1 cellular context compared by ENCODE assay signal in the genomic region with DNA sequence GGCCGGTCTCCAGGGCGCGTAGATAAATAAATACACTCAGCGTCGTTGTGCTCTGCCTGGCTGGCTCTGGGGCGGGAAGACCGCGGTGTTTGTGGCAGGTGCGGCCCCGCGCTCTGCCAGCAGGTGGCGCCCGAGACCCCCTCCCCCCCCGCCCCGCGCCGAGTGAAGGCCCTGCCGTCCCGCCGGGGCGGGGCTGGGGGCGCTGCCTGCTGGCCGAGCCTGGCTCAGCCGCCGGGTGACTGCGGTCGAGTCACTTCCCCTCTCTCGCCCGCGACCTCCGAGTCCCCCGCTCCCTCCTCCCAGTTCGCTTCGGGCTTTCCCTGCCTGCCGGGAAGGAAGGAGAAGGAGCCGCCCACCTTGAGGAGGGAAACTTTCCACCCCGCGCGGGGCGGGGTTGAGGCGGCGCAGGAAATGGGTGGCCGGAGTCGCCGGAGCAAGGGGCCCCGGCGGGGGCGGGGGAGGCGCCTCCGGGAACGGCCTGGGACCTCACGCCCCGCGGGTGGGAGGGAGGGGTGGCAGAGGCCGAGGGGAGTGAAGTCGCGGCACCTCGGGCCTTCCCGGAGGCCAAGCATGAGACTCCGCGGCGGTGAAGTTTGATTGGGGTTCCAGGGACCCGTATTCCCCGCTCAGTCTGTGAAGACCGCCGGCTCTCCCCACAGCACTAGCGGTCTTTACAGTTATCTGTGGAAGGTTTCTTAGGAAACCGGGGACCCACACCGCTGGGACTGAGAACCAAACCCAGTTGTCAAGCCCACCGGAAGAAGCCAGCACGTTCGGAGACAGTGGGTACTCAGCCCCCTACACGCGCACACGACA.
A peak's percentile ranks its signal among the peaks of the same experiment; 100 is the strongest.
TF ChIP-seq lines count a peak whose summit lies in the region.

No MANE protein-coding gene starts in this region.

TF ChIP-seq in HepG2, 621 proteins besides CTCF, POLR2A, EP300 and RAD21 (continued from another document and continues in another):
- peak; percentile 54 for TF ChIP-seq YY1 (IDR thresholded peaks at IDR 0.05; ENCODE audit: insufficient read depth, insufficient replicate concordance, low read depth, low read length)
- no peak for TF ChIP-seq ZNF12 (CRISPR knock-in tag; IDR thresholded peaks at IDR 0.05)
- TF ChIP-seq NFATC3 (CRISPR knock-in tag; IDR thresholded peaks at IDR 0.05) = no peak
- TF ChIP-seq, protein P1, sequence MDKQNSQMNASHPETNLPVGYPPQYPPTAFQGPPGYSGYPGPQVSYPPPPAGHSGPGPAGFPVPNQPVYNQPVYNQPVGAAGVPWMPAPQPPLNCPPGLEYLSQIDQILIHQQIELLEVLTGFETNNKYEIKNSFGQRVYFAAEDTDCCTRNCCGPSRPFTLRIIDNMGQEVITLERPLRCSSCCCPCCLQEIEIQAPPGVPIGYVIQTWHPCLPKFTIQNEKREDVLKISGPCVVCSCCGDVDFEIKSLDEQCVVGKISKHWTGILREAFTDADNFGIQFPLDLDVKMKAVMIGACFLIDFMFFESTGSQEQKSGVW (CRISPR knock-in tag; IDR thresholded peaks at IDR 0.05; ENCODE audit: borderline replicate concordance) = no peak
- TF ChIP-seq, protein P2, sequence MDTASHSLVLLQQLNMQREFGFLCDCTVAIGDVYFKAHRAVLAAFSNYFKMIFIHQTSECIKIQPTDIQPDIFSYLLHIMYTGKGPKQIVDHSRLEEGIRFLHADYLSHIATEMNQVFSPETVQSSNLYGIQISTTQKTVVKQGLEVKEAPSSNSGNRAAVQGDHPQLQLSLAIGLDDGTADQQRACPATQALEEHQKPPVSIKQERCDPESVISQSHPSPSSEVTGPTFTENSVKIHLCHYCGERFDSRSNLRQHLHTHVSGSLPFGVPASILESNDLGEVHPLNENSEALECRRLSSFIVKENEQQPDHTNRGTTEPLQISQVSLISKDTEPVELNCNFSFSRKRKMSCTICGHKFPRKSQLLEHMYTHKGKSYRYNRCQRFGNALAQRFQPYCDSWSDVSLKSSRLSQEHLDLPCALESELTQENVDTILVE (CRISPR knock-in tag; IDR thresholded peaks at IDR 0.05) = peak; percentile 84; the same call in 1 of the 2 replicates
- TF ChIP-seq, protein P3, sequence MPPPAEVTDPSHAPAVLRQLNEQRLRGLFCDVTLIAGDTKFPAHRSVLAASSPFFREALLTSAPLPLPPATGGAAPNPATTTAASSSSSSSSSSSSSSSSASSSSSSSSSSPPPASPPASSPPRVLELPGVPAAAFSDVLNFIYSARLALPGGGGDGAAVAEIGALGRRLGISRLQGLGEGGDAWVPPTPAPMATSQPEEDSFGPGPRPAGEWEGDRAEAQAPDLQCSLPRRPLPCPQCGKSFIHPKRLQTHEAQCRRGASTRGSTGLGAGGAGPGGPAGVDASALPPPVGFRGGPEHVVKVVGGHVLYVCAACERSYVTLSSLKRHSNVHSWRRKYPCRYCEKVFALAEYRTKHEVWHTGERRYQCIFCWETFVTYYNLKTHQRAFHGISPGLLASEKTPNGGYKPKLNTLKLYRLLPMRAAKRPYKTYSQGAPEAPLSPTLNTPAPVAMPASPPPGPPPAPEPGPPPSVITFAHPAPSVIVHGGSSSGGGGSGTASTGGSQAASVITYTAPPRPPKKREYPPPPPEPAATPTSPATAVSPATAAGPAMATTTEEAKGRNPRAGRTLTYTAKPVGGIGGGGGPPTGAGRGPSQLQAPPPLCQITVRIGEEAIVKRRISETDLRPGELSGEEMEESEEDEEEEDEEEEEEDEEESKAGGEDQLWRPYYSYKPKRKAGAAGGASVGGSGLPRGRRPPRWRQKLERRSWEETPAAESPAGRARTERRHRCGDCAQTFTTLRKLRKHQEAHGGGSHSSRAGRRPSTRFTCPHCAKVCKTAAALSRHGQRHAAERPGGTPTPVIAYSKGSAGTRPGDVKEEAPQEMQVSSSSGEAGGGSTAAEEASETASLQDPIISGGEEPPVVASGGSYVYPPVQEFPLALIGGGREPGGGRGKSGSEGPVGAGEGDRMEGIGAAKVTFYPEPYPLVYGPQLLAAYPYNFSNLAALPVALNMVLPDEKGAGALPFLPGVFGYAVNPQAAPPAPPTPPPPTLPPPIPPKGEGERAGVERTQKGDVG (CRISPR knock-in tag; IDR thresholded peaks at IDR 0.05; ENCODE audit: borderline replicate concordance) = no peak
- TF ChIP-seq ZNF790 (CRISPR knock-in tag; IDR thresholded peaks at IDR 0.05; ENCODE audit: borderline replicate concordance) = no peak
- TF ChIP-seq, protein P4, sequence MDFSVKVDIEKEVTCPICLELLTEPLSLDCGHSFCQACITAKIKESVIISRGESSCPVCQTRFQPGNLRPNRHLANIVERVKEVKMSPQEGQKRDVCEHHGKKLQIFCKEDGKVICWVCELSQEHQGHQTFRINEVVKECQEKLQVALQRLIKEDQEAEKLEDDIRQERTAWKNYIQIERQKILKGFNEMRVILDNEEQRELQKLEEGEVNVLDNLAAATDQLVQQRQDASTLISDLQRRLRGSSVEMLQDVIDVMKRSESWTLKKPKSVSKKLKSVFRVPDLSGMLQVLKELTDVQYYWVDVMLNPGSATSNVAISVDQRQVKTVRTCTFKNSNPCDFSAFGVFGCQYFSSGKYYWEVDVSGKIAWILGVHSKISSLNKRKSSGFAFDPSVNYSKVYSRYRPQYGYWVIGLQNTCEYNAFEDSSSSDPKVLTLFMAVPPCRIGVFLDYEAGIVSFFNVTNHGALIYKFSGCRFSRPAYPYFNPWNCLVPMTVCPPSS (IDR thresholded peaks at IDR 0.05) = no peak
- TF ChIP-seq ZFP82 (CRISPR knock-in tag; IDR thresholded peaks at IDR 0.05; ENCODE audit: borderline replicate concordance) = no peak
- TF ChIP-seq XBP1 (CRISPR knock-in tag; IDR thresholded peaks at IDR 0.05) = no peak
- TF ChIP-seq HHEX (CRISPR knock-in tag; IDR thresholded peaks at IDR 0.05) = no peak
- no peak for TF ChIP-seq ZNF224 (CRISPR knock-in tag; IDR thresholded peaks at IDR 0.05)
- TF ChIP-seq RBFOX2 (IDR thresholded peaks at IDR 0.05; ENCODE audit: low read depth, low read length) = peak; percentile 76
- TF ChIP-seq, protein P5, sequence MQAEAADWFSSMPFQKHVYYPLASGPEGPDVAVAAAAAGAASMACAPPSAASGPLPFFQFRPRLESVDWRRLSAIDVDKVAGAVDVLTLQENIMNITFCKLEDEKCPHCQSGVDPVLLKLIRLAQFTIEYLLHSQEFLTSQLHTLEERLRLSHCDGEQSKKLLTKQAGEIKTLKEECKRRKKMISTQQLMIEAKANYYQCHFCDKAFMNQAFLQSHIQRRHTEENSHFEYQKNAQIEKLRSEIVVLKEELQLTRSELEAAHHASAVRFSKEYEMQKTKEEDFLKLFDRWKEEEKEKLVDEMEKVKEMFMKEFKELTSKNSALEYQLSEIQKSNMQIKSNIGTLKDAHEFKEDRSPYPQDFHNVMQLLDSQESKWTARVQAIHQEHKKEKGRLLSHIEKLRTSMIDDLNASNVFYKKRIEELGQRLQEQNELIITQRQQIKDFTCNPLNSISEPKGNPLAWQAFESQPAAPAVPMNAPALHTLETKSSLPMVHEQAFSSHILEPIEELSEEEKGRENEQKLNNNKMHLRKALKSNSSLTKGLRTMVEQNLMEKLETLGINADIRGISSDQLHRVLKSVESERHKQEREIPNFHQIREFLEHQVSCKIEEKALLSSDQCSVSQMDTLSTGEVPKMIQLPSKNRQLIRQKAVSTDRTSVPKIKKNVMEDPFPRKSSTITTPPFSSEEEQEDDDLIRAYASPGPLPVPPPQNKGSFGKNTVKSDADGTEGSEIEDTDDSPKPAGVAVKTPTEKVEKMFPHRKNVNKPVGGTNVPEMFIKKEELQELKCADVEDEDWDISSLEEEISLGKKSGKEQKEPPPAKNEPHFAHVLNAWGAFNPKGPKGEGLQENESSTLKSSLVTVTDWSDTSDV (CRISPR knock-in tag; IDR thresholded peaks at IDR 0.05) = no peak
- TF ChIP-seq, protein P6, sequence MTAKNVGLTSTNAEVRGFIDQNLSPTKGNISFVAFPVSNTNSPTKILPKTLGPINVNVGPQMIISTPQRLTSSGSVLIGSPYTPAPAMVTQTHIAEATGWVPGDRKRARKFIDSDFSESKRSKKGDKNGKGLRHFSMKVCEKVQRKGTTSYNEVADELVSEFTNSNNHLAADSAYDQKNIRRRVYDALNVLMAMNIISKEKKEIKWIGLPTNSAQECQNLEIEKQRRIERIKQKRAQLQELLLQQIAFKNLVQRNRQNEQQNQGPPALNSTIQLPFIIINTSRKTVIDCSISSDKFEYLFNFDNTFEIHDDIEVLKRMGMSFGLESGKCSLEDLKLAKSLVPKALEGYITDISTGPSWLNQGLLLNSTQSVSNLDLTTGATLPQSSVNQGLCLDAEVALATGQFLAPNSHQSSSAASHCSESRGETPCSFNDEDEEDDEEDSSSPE (CRISPR knock-in tag; IDR thresholded peaks at IDR 0.05) = peak; percentile 37; the same call in 1 of the 2 replicates
- TF ChIP-seq MAZ (IDR thresholded peaks at IDR 0.05; ENCODE audit: borderline replicate concordance, low read depth, low read length) = peak; percentile 87
- TF ChIP-seq MAZ (CRISPR knock-in tag; IDR thresholded peaks at IDR 0.05; ENCODE audit: low read depth) = peak; percentile 91
- no peak for TF ChIP-seq SIX1 (CRISPR knock-in tag; IDR thresholded peaks at IDR 0.05; ENCODE audit: borderline replicate concordance)
- no peak for TF ChIP-seq NCOA5 (CRISPR knock-in tag; IDR thresholded peaks at IDR 0.05)
- no peak for TF ChIP-seq HNF4A (CRISPR knock-in tag; IDR thresholded peaks at IDR 0.05)
- TF ChIP-seq, protein P7, sequence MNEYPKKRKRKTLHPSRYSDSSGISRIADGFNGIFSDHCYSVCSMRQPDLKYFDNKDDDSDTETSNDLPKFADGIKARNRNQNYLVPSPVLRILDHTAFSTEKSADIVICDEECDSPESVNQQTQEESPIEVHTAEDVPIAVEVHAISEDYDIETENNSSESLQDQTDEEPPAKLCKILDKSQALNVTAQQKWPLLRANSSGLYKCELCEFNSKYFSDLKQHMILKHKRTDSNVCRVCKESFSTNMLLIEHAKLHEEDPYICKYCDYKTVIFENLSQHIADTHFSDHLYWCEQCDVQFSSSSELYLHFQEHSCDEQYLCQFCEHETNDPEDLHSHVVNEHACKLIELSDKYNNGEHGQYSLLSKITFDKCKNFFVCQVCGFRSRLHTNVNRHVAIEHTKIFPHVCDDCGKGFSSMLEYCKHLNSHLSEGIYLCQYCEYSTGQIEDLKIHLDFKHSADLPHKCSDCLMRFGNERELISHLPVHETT (CRISPR knock-in tag; conservative IDR thresholded peaks at IDR 0.05) = peak; percentile 74; the same call in 1 of the 2 replicates
- TF ChIP-seq, protein P8, sequence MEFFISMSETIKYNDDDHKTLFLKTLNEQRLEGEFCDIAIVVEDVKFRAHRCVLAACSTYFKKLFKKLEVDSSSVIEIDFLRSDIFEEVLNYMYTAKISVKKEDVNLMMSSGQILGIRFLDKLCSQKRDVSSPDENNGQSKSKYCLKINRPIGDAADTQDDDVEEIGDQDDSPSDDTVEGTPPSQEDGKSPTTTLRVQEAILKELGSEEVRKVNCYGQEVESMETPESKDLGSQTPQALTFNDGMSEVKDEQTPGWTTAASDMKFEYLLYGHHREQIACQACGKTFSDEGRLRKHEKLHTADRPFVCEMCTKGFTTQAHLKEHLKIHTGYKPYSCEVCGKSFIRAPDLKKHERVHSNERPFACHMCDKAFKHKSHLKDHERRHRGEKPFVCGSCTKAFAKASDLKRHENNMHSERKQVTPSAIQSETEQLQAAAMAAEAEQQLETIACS (CRISPR knock-in tag; IDR thresholded peaks at IDR 0.05) = no peak
- no peak for TF ChIP-seq ZKSCAN8 (CRISPR knock-in tag; IDR thresholded peaks at IDR 0.05; ENCODE audit: borderline replicate concordance)
- 0 out of 2 replicates have a peak, but pooled peaks have one; percentile 26 for TF ChIP-seq NR2F2 (IDR thresholded peaks at IDR 0.05; ENCODE audit: borderline replicate concordance, low read depth)
- 0 out of 2 replicates have a peak, but pooled peaks have one; percentile 55 for TF ChIP-seq CCDC6 (CRISPR knock-in tag; IDR thresholded peaks at IDR 0.05)
- TF ChIP-seq KMT2A (CRISPR knock-in tag; IDR thresholded peaks at IDR 0.05) = no peak
- no peak for TF ChIP-seq EZH2 (conservative IDR thresholded peaks at IDR 0.05; ENCODE audit: low read depth, low read length)
- no peak for TF ChIP-seq ZNF446 (CRISPR knock-in tag; IDR thresholded peaks at IDR 0.05)
- TF ChIP-seq, protein P9, sequence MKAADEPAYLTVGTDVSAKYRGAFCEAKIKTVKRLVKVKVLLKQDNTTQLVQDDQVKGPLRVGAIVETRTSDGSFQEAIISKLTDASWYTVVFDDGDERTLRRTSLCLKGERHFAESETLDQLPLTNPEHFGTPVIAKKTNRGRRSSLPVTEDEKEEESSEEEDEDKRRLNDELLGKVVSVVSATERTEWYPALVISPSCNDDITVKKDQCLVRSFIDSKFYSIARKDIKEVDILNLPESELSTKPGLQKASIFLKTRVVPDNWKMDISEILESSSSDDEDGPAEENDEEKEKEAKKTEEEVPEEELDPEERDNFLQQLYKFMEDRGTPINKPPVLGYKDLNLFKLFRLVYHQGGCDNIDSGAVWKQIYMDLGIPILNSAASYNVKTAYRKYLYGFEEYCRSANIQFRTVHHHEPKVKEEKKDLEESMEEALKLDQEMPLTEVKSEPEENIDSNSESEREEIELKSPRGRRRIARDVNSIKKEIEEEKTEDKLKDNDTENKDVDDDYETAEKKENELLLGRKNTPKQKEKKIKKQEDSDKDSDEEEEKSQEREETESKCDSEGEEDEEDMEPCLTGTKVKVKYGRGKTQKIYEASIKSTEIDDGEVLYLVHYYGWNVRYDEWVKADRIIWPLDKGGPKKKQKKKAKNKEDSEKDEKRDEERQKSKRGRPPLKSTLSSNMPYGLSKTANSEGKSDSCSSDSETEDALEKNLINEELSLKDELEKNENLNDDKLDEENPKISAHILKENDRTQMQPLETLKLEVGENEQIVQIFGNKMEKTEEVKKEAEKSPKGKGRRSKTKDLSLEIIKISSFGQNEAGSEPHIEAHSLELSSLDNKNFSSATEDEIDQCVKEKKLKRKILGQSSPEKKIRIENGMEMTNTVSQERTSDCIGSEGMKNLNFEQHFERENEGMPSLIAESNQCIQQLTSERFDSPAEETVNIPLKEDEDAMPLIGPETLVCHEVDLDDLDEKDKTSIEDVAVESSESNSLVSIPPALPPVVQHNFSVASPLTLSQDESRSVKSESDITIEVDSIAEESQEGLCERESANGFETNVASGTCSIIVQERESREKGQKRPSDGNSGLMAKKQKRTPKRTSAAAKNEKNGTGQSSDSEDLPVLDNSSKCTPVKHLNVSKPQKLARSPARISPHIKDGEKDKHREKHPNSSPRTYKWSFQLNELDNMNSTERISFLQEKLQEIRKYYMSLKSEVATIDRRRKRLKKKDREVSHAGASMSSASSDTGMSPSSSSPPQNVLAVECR (CRISPR knock-in tag; IDR thresholded peaks at IDR 0.05; ENCODE audit: borderline replicate concordance) = peak; percentile 47; the same call in 1 of the 2 replicates
